9 cellular contexts compared by ENCODE assay signal in genomic region chr13:79194272-79194671, GRCh38.
DNase-seq lines count a peak whose midpoint lies in the region; ATAC-seq and TF ChIP-seq lines count a peak whose summit lies in the region.
"Had no signal": no experiment of that assay in that cellular context is flagged by ENCODE, and none has a peak within 500 bp of the region (broad histone marks: within the 10 kb centered on the region; RNA-seq: fewer than 3 reads in every experiment).

No MANE protein-coding gene starts in this region.

- H3K9me3 ChIP-seq in OCI-LY3 (ENCODE audit: insufficient read depth, low read length) (no peaks in the 10 kb centered on the region), HAP-1 (no peaks in the 10 kb centered on the region)

- H3K36me3 ChIP-seq in OCI-LY3 (replicated peaks; ENCODE audit: low read depth, low read length) (peaks cover 4% of the 10 kb centered on the region), HAP-1 (replicated peaks) (no peaks in the 10 kb centered on the region)

- H3K27ac ChIP-seq in OCI-LY3 (ENCODE audit: low read length), result no peak overlapping the region

- H3K4me3 ChIP-seq in OCI-LY3 (ENCODE audit: low read length) (peak overlapping the region; percentile 28), HAP-1 (no peak overlapping the region)
- H3K4me3 ChIP-seq: K562 had no signal

- ATAC-seq in GM19023 (IDR thresholded peaks at IDR 0.05; ENCODE audit: unreplicated experiment) (peak; percentile 90), HG02840 (IDR thresholded peaks at IDR 0.05; ENCODE audit: low FRiP score, unreplicated experiment) (peak; percentile 95)
- ATAC-seq: K562 had no signal

- H3K9ac ChIP-seq in OCI-LY3 (ENCODE audit: low read length), result no peak overlapping the region

- H3K4me2 ChIP-seq in OCI-LY3 (ENCODE audit: low read length), result peak overlapping the region; percentile 67

- H3K27me3 ChIP-seq in OCI-LY3 (ENCODE audit: low read depth, low read length) (peaks cover 77% of the 10 kb centered on the region), HAP-1 (ENCODE audit: low read depth) (no peaks in the 10 kb centered on the region)

- no peak for TF ChIP-seq CTCF in OCI-LY3 (IDR thresholded peaks at IDR 0.05; ENCODE audit: low read depth, low read length)

- no peak overlapping the region for H2AFZ ChIP-seq in OCI-LY3 (ENCODE audit: low read depth, low read length)

- in situ Hi-C loops in HAP-1 (cut with MboI; ENCODE audit: low sequenced_read_pairs), result no loop called here

- DNase-seq in stimulated activated CD4-positive, alpha-beta T cell treated with anti-CD3 and anti-CD28 coated beads, Interleukin-2, amount 100 ng/mL, for 4 hours (ENCODE audit: low read depth), result peak; percentile 3
- DNase-seq in NCI-H1417 treated with DMSO at 0.1 percent for 48 hours (lab: John Stamatoyannopoulos, UW) (no peak), NCI-H128 (lab: John Stamatoyannopoulos, UW; ENCODE audit: unreplicated experiment) (no peak), NCI-H1436 treated with DMSO at 0.1 percent for 48 hours (lab: John Stamatoyannopoulos, UW) (no peak), HAP-1 (ENCODE audit: low spot score in 2 of 2) (no peak)

- H3K4me1 ChIP-seq in OCI-LY3 (ENCODE audit: low read length) (peaks cover 46% of the 10 kb centered on the region), HAP-1 (no peaks in the 10 kb centered on the region; the same call in 1 of the 2 replicates)

- H3K79me2 ChIP-seq in OCI-LY3 (ENCODE audit: low read length), result no peaks in the 10 kb centered on the region

- peaks cover 4% of the 10 kb centered on the region for H4K20me1 ChIP-seq in OCI-LY3 (ENCODE audit: insufficient read depth, low read length)
